ENCODE assay signal across 1 cellular context in genomic region chr1:109263234-109263596, GRCh38.
TF ChIP-seq lines count a peak whose summit lies in the region.

No MANE protein-coding gene starts in this region.

TF ChIP-seq in GM23338, 12 proteins besides CTCF, POLR2A, EP300 and RAD21 (continued from another document):
- TF ChIP-seq ETS1 (IDR thresholded peaks at IDR 0.05) (no peak), NANOG (IDR thresholded peaks at IDR 0.05; ENCODE audit: borderline replicate concordance) (no peak), CREB1 (CRISPR knock-in tag; IDR thresholded peaks at IDR 0.05; ENCODE audit: low read depth) (no peak), ZNF114 (CRISPR knock-in tag; IDR thresholded peaks at IDR 0.05) (no peak), POLR2AphosphoS5 (IDR thresholded peaks at IDR 0.05; ENCODE audit: low read depth) (no peak), EZH2 (IDR thresholded peaks at IDR 0.05; ENCODE audit: low read depth, unreplicated experiment) (no peak), STAT1 (IDR thresholded peaks at IDR 0.05; ENCODE audit: unreplicated experiment) (no peak), EZH2phosphoT487 (IDR thresholded peaks at IDR 0.05; ENCODE audit: unreplicated experiment) (no peak), REST (IDR thresholded peaks at IDR 0.05; ENCODE audit: unreplicated experiment) (no peak)
- TF ChIP-seq, protein P1, sequence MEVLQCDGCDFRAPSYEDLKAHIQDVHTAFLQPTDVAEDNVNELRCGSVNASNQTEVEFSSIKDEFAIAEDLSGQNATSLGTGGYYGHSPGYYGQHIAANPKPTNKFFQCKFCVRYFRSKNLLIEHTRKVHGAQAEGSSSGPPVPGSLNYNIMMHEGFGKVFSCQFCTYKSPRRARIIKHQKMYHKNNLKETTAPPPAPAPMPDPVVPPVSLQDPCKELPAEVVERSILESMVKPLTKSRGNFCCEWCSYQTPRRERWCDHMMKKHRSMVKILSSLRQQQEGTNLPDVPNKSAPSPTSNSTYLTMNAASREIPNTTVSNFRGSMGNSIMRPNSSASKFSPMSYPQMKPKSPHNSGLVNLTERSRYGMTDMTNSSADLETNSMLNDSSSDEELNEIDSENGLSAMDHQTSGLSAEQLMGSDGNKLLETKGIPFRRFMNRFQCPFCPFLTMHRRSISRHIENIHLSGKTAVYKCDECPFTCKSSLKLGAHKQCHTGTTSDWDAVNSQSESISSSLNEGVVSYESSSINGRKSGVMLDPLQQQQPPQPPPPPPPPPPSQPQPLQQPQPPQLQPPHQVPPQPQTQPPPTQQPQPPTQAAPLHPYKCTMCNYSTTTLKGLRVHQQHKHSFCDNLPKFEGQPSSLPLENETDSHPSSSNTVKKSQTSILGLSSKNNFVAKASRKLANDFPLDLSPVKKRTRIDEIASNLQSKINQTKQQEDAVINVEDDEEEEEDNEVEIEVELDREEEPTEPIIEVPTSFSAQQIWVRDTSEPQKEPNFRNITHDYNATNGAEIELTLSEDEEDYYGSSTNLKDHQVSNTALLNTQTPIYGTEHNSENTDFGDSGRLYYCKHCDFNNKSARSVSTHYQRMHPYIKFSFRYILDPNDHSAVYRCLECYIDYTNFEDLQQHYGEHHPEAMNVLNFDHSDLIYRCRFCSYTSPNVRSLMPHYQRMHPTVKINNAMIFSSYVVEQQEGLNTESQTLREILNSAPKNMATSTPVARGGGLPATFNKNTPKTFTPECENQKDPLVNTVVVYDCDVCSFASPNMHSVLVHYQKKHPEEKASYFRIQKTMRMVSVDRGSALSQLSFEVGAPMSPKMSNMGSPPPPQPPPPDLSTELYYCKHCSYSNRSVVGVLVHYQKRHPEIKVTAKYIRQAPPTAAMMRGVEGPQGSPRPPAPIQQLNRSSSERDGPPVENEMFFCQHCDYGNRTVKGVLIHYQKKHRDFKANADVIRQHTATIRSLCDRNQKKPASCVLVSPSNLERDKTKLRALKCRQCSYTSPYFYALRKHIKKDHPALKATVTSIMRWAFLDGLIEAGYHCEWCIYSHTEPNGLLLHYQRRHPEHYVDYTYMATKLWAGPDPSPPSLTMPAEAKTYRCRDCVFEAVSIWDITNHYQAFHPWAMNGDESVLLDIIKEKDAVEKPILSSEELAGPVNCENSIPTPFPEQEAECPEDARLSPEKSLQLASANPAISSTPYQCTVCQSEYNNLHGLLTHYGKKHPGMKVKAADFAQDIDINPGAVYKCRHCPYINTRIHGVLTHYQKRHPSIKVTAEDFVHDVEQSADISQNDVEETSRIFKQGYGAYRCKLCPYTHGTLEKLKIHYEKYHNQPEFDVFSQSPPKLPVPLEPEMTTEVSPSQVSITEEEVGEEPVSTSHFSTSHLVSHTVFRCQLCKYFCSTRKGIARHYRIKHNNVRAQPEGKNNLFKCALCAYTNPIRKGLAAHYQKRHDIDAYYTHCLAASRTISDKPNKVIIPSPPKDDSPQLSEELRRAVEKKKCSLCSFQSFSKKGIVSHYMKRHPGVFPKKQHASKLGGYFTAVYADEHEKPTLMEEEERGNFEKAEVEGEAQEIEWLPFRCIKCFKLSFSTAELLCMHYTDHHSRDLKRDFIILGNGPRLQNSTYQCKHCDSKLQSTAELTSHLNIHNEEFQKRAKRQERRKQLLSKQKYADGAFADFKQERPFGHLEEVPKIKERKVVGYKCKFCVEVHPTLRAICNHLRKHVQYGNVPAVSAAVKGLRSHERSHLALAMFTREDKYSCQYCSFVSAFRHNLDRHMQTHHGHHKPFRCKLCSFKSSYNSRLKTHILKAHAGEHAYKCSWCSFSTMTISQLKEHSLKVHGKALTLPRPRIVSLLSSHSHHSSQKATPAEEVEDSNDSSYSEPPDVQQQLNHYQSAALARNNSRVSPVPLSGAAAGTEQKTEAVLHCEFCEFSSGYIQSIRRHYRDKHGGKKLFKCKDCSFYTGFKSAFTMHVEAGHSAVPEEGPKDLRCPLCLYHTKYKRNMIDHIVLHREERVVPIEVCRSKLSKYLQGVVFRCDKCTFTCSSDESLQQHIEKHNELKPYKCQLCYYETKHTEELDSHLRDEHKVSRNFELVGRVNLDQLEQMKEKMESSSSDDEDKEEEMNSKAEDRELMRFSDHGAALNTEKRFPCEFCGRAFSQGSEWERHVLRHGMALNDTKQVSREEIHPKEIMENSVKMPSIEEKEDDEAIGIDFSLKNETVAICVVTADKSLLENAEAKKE (CRISPR knock-in tag; IDR thresholded peaks at IDR 0.05): no peak
